12 cellular contexts compared by ENCODE assay signal in the genomic region with DNA sequence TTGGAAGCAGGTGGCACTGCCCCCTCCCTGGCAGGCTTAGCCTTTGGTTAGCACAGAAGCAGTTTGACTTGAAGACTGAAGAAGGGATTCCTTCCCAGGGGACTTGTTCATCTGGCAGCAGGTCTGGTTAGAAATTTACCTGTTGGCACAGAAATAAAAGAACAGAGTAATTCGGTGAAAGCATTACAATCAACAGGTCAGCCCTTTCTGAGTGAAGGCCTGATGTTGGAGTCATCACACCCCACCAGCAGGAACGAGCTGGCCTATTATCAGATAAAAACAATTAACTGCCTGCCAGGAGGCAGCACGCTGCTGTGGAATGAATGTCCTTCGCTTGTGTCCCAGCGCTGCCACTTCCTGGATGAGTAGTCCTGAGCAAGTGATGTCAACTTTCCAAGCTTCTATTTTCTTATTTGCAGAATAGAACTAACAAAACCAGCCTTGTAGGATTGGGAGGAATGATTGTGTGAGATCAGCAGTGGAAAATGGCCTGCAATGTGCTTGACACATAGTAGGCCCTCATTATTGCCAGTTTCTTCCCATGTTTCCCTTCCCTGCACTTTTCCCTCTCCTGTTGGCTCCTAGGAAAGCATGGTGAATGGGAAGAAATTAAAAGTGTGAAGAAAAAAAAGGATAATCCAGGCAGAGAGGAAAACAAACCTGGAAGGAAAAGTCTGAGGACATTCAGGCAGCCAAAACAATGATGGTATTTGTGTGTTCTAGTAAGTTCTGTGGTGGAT. TPM values are rescaled to one million over a fixed set of nuclear protein-coding genes. Genes with fewer than 3 reads are reported as not detected.
DNase-seq lines count a peak whose midpoint lies in the region; ATAC-seq and TF ChIP-seq lines count a peak whose summit lies in the region.
"Had no signal": no experiment of that assay in that cellular context is flagged by ENCODE, and none has a peak within 500 bp of the region (broad histone marks: within the 10 kb centered on the region; RNA-seq: fewer than 3 reads in every experiment).

No MANE protein-coding gene starts in this region.

- in situ Hi-C loops in brain microvascular endothelial cell (cut with HindIII; ENCODE audit: low pct_ligation_motif_present, low sequenced_read_pairs) = loop anchor here (25.0 kb wide), 1 partner anchor 421 kb away; no protein-coding TSS in a partner anchor

- DNase-seq in Daoy (ENCODE audit: low read depth) (peak; percentile 77), MM.1S (no peak), brain microvascular endothelial cell (peak; percentile 58), mucosa of gallbladder (ENCODE audit: low spot score) (peak; percentile 77), AG08396 (ENCODE audit: low spot score) (no peak), NCI-H2107 (lab: John Stamatoyannopoulos, UW) (no peak)
- DNase-seq in activated naive CD8-positive, alpha-beta T cell treated with anti-CD3 and anti-CD28 coated beads, Interleukin-2, amount 50 U/mL, for 24 hours = no peak
- DNase-seq: activated naive CD4-positive, alpha-beta T cell treated with Interleukin-2 at 50 U/mL for 16 hours; NCI-H526; T1000 had no signal

- no peak for TF ChIP-seq CTCF in MM.1S (IDR thresholded peaks at IDR 0.05; ENCODE audit: low read length)
- TF ChIP-seq CTCF in brain microvascular endothelial cell (IDR thresholded peaks at IDR 0.05; ENCODE audit: low read depth, low read length, missing control alignments) = no peak

- H3K27ac Mint-ChIP-seq in activated naive CD8-positive, alpha-beta T cell treated with anti-CD3 and anti-CD28 coated beads, Interleukin-2, amount 50 U/mL, for 24 hours = no peak overlapping the region
- H3K27ac Mint-ChIP-seq: stimulated activated naive CD8-positive, alpha-beta T cell treated with anti-CD3 and anti-CD28 coated beads, Interleukin-15, Interleukin-2, amounts not matched to agents 100 ng/mL and 50 ng/mL, for 24 hours had no signal

- H3K4me1 Mint-ChIP-seq in activated naive CD8-positive, alpha-beta T cell treated with anti-CD3 and anti-CD28 coated beads, Interleukin-2, amount 50 U/mL, for 24 hours = peaks cover 19% of the 10 kb centered on the region

- peaks cover 4% of the 10 kb centered on the region for H3K27me3 Mint-ChIP-seq in activated naive CD8-positive, alpha-beta T cell treated with anti-CD3 and anti-CD28 coated beads, Interleukin-2, amount 50 U/mL, for 24 hours

- H3K4me3 ChIP-seq in MM.1S (ENCODE audit: low read length) (no peak overlapping the region), brain microvascular endothelial cell (ENCODE audit: low read depth, low read length) (no peak overlapping the region)

- H3K9me2 ChIP-seq in MM.1S (replicated peaks; ENCODE audit: insufficient read depth, low read length) = no peaks in the 10 kb centered on the region

- no peak for ATAC-seq in GM21717 (IDR thresholded peaks at IDR 0.05; ENCODE audit: unreplicated experiment)
- ATAC-seq in activated naive CD8-positive, alpha-beta T cell treated with anti-CD3 and anti-CD28 coated beads, Interleukin-2, amount 50 U/mL, for 24 hours = no peak

- H2AFZ ChIP-seq in MM.1S (ENCODE audit: low read length) = no peak overlapping the region

- H3K4me1 ChIP-seq in MM.1S (ENCODE audit: low read length) = peaks cover 48% of the 10 kb centered on the region

- no peak overlapping the region for H3K4me2 ChIP-seq in MM.1S (ENCODE audit: low read depth, low read length)

- no peaks in the 10 kb centered on the region for H3K9me3 ChIP-seq in MM.1S (replicated peaks; ENCODE audit: insufficient read depth, low read length)

- H3K4me3 Mint-ChIP-seq in activated naive CD8-positive, alpha-beta T cell treated with anti-CD3 and anti-CD28 coated beads, Interleukin-2, amount 50 U/mL, for 24 hours = no peak overlapping the region
- H3K4me3 Mint-ChIP-seq: stimulated activated naive CD8-positive, alpha-beta T cell treated with anti-CD3 and anti-CD28 coated beads, Interleukin-15, Interleukin-2, amounts not matched to agents 100 ng/mL and 50 ng/mL, for 24 hours had no signal

- H3K27ac ChIP-seq in MM.1S (ENCODE audit: low read length) (peak overlapping the region; percentile 45; the same call in 1 of the 2 replicates), brain microvascular endothelial cell (no peak overlapping the region)

- no peaks in the 10 kb centered on the region for H3K36me3 Mint-ChIP-seq in activated naive CD8-positive, alpha-beta T cell treated with anti-CD3 and anti-CD28 coated beads, Interleukin-2, amount 50 U/mL, for 24 hours (ENCODE audit: low read depth)

- no peaks in the 10 kb centered on the region for H3K9me3 Mint-ChIP-seq in activated naive CD8-positive, alpha-beta T cell treated with anti-CD3 and anti-CD28 coated beads, Interleukin-2, amount 50 U/mL, for 24 hours
- H3K9me3 Mint-ChIP-seq: stimulated activated naive CD8-positive, alpha-beta T cell treated with anti-CD3 and anti-CD28 coated beads, Interleukin-15, Interleukin-2, amounts not matched to agents 100 ng/mL and 50 ng/mL, for 24 hours had no signal

- H3K27me3 ChIP-seq in MM.1S (replicated peaks; ENCODE audit: insufficient read depth, low read length) = no peaks in the 10 kb centered on the region
- peaks cover 14% of the 10 kb centered on the region for H3K27me3 ChIP-seq in brain microvascular endothelial cell (replicated peaks)

- peaks cover 15% of the 10 kb centered on the region for H3F3A ChIP-seq in MM.1S (ENCODE audit: insufficient read depth, low read length)

- no peak overlapping the region for H3K9ac ChIP-seq in MM.1S (ENCODE audit: low read length)

- H3K36me3 ChIP-seq in MM.1S (replicated peaks; ENCODE audit: insufficient read depth, low read length) = no peaks in the 10 kb centered on the region
- no peaks in the 10 kb centered on the region for H3K36me3 ChIP-seq in brain microvascular endothelial cell (replicated peaks)

- H3K79me2 ChIP-seq in MM.1S (ENCODE audit: low read length) = no peaks in the 10 kb centered on the region

- no peaks in the 10 kb centered on the region for H4K20me1 ChIP-seq in MM.1S (ENCODE audit: insufficient read depth, low read length)

RNA-seq across cellular contexts. Expression of gene LGALSL, which starts 29.0 kb away (rescaled TPM):
- total RNA-seq in Daoy (2014; rRNA removed; shearing (Covaris generic)) = 1.3 and 4.9 TPM in 2 replicates
- 19.9 TPM for total RNA-seq in mucosa of gallbladder

RNA-seq across cellular contexts. Expression of gene AFTPH, which starts 41.2 kb away (rescaled TPM):
- total RNA-seq in Daoy (2014; rRNA removed; shearing (Covaris generic)) = 17.9 and 20.1 TPM in 2 replicates
- total RNA-seq in mucosa of gallbladder = 62.4 TPM

Comparison
In these comparisons a context has a peak if more than half of its experiments do, and no peak if none do; other contexts are left out.
1. DNase-seq: peak in Daoy (single experiment), brain microvascular endothelial cell (single experiment) and mucosa of gallbladder (single experiment); none in MM.1S (single experiment), AG08396 (single experiment), NCI-H2107 (single experiment) and activated naive CD8-positive, alpha-beta T cell treated with anti-CD3 and anti-CD28 coated beads, Interleukin-2, amount 50 U/mL, for 24 hours (single experiment).